In genomic region chr1:91717839-91718238, GRCh38 we compare ENCODE assay signal across 29 cellular contexts.
"Had no signal": no experiment of that assay in that cellular context is flagged by ENCODE, and none has a peak within 500 bp of the region (broad histone marks: within the 10 kb centered on the region; RNA-seq: fewer than 3 reads in every experiment).

No MANE protein-coding gene starts in this region.

- ATAC-seq: activated CD8-positive, alpha-beta T cell treated with anti-CD3 and anti-CD28 coated beads for 36 hours had no signal

- H3K27me3 Mint-ChIP-seq: activated CD4-positive, alpha-beta T cell treated with anti-CD3 and anti-CD28 coated beads, Interleukin-2, amount 10 ng/mL, durations not matched to agents 24 days and 14 days; activated CD8-positive, alpha-beta T cell treated with anti-CD3 and anti-CD28 coated beads for 36 hours; activated naive CD4-positive, alpha-beta T cell treated with anti-CD3 and anti-CD28 coated beads, Interleukin-2, amount 50 U/mL, for 24 hours; activated T-cell treated with anti-CD3 and anti-CD28 coated beads, Interleukin-2, amount 50 U/mL, for 24 hours had no signal

- H3K27ac Mint-ChIP-seq: activated CD4-positive, alpha-beta T cell treated with anti-CD3 and anti-CD28 coated beads, Interleukin-2, amount 10 ng/mL, durations not matched to agents 24 days and 14 days; activated CD8-positive, alpha-beta T cell treated with anti-CD3 and anti-CD28 coated beads for 36 hours; activated naive CD4-positive, alpha-beta T cell treated with anti-CD3 and anti-CD28 coated beads, Interleukin-2, amount 50 U/mL, for 24 hours; activated naive CD8-positive, alpha-beta T cell treated with anti-CD3 and anti-CD28 coated beads, Interleukin-2, amount 10 ng/mL, durations not matched to agents 7 days and 5 days; activated T-cell treated with anti-CD3 and anti-CD28 coated beads, Interleukin-2, amount 50 U/mL, for 24 hours; activated T-helper 2 cell treated with anti-CD3 and anti-CD28 coated beads, Interferon-gamma antibody, Interleukin-2, Interleukin-4, amounts not matched to agents 10 μg/mL and 5 μg/mL and 100 μg/mL, durations not matched to agents 14 hours and 24 hours and 36 hours had no signal

- H3K4me3 ChIP-seq: ascending aorta, cardiac muscle cell, PC-9 had no signal

- H3K4me1 ChIP-seq: ascending aorta had no signal

- H3K9me3 ChIP-seq: ascending aorta had no signal

- H3K9me3 Mint-ChIP-seq: activated CD8-positive, alpha-beta T cell treated with anti-CD3 and anti-CD28 coated beads for 36 hours; activated naive CD4-positive, alpha-beta T cell treated with anti-CD3 and anti-CD28 coated beads, Interleukin-2, amount 50 U/mL, for 24 hours; activated naive CD8-positive, alpha-beta T cell treated with anti-CD3 and anti-CD28 coated beads, Interleukin-2, amount 10 ng/mL, durations not matched to agents 7 days and 5 days; activated T-cell treated with anti-CD3 and anti-CD28 coated beads, Interleukin-2, amount 50 U/mL, for 24 hours; activated T-helper 2 cell treated with anti-CD3 and anti-CD28 coated beads, Interferon-gamma antibody, Interleukin-2, Interleukin-4, amounts not matched to agents 10 μg/mL and 5 μg/mL and 100 μg/mL, durations not matched to agents 14 hours and 24 hours and 36 hours had no signal

- H3K27ac ChIP-seq: ascending aorta, cardiac muscle cell, PC-9 had no signal

- H3K36me3 Mint-ChIP-seq: activated naive CD8-positive, alpha-beta T cell treated with anti-CD3 and anti-CD28 coated beads, Interleukin-2, amount 10 ng/mL, durations not matched to agents 7 days and 5 days had no signal

- H3K27me3 ChIP-seq: ascending aorta, cardiac muscle cell had no signal

- H3K4me1 Mint-ChIP-seq: activated naive CD8-positive, alpha-beta T cell treated with anti-CD3 and anti-CD28 coated beads, Interleukin-2, amount 10 ng/mL, durations not matched to agents 7 days and 5 days had no signal

- FAIRE-seq: TTC549 had no signal

- H3K36me3 ChIP-seq: cardiac muscle cell had no signal

- H2AFZ ChIP-seq: PC-9 had no signal

- H3K4me3 Mint-ChIP-seq: activated CD4-positive, alpha-beta T cell treated with anti-CD3 and anti-CD28 coated beads, Interleukin-2, amount 10 ng/mL, durations not matched to agents 24 days and 14 days; activated CD8-positive, alpha-beta T cell treated with anti-CD3 and anti-CD28 coated beads for 36 hours; activated naive CD4-positive, alpha-beta T cell treated with anti-CD3 and anti-CD28 coated beads, Interleukin-2, amount 50 U/mL, for 24 hours; activated naive CD8-positive, alpha-beta T cell treated with anti-CD3 and anti-CD28 coated beads, Interleukin-2, amount 10 ng/mL, durations not matched to agents 7 days and 5 days; activated T-cell treated with anti-CD3 and anti-CD28 coated beads, Interleukin-2, amount 50 U/mL, for 24 hours had no signal

- H3K4me2 ChIP-seq: PC-9 had no signal

- DNase-seq: activated CD4-positive, alpha-beta T cell treated with anti-CD3 and anti-CD28 coated beads, Interleukin-2, amount 10 ng/mL, durations not matched to agents 24 days and 14 days; activated CD4-positive, alpha-beta T cell treated with anti-CD3 and anti-CD28 coated beads, Interleukin-2, amount 50 U/mL, for 4 hours; activated CD8-positive, alpha-beta T cell treated with anti-CD3 and anti-CD28 coated beads for 36 hours; activated gamma-delta T cell; activated naive CD4-positive, alpha-beta T cell treated with Interleukin-2 at 50 U/mL for 16 hours; activated naive CD8-positive, alpha-beta T cell treated with anti-CD3 and anti-CD28 coated beads, Interleukin-2, amount 10 ng/mL, durations not matched to agents 7 days and 5 days; activated T-cell treated with anti-CD3 and anti-CD28 coated beads, Interleukin-2, amount 50 U/mL, for 24 hours; amygdala; IMR-90; Karpas-422; KBM-7; NCI-H1105 treated with DMSO at 0.1 percent for 48 hours; NCI-H1436; NCI-H1694; NCI-H1930; NCI-H2081 treated with DMSO at 0.1 percent for 48 hours; NCI-H226; NCI-H446 treated with DMSO at 0.1 percent for 48 hours; NCI-H524; NCI-H69; NK-92 treated with Interleukin-12 subunit alpha and Interleukin-12 subunit beta, amount 100 ng/mL, for 24 hours; PC-9; Right ventricle myocardium superior; SW 1271 had no signal
